8 cellular contexts compared by ENCODE assay signal in genomic region chr12:63802012-63802608, GRCh38. TPM values are rescaled to one million over a fixed set of nuclear protein-coding genes. Genes with fewer than 3 reads are reported as not detected.
DNase-seq lines count a peak whose midpoint lies in the region; ATAC-seq, FAIRE-seq and TF ChIP-seq lines count a peak whose summit lies in the region.

No MANE protein-coding gene starts in this region.

- H3K4me3 ChIP-seq in A549 = no peak overlapping the region
- no peak overlapping the region for H3K4me3 ChIP-seq in ascending aorta
- no peak overlapping the region for H3K4me3 ChIP-seq in effector memory CD4-positive, alpha-beta T cell (ENCODE audit: insufficient read depth, low read depth, low read length, poor library complexity, severe bottlenecking)

- POLR2A ChIA-PET in A549 (lab: Yijun Ruan, JAX) = no interaction called here

- H3K27ac ChIP-seq in A549 (no peak overlapping the region), ascending aorta (no peak overlapping the region)
- H3K27ac ChIP-seq in effector memory CD4-positive, alpha-beta T cell (ENCODE audit: insufficient read depth, low read length, poor library complexity, severe bottlenecking) = no peak overlapping the region

- CTCF ChIA-PET in A549 (lab: Yijun Ruan, JAX) = interaction anchor here (0.6 to 3.0 kb wide), 27 partner anchors 9 to 1075 kb away, joined by 3 to 22 read pairs (median 5); partner anchors contain the start of genes AVPR1A and DPY19L2

- peak; percentile 85 for FAIRE-seq in A549 (lab: Jason Lieb, UNC)

- H3K27me3 ChIP-seq in ascending aorta = no peaks in the 10 kb centered on the region
- no peaks in the 10 kb centered on the region for H3K27me3 ChIP-seq in effector memory CD4-positive, alpha-beta T cell (replicated peaks; ENCODE audit: control insufficient read depth, insufficient read depth, low read length, poor library complexity, severe bottlenecking)

- H3K9me3 ChIP-seq in A549 (no peaks in the 10 kb centered on the region), ascending aorta (no peaks in the 10 kb centered on the region)
- no peaks in the 10 kb centered on the region for H3K9me3 ChIP-seq in effector memory CD4-positive, alpha-beta T cell (ENCODE audit: control insufficient read depth, low read length)

- intact Hi-C loops in ascending aorta (cut with DNase I) = loop anchor here (2.0 to 10.0 kb wide), 3 partner anchors 135 to 697 kb away; partner anchors contain the start of gene DPY19L2

- H3K4me2 ChIP-seq in A549 = no peak overlapping the region

- TF ChIP-seq CTCF in A549 (IDR thresholded peaks at IDR 0.05) (peak; percentile 78), GM12874 (IDR thresholded peaks at IDR 0.05; ENCODE audit: insufficient read depth, low read depth, low read length) (peak; percentile 23; the same call in 1 of the 2 replicates), ascending aorta (IDR thresholded peaks at IDR 0.05) (peak; percentile 12 to 58 (median 46))

- peaks cover 32% of the 10 kb centered on the region for H3K4me1 ChIP-seq in A549
- H3K4me1 ChIP-seq in ascending aorta = no peaks in the 10 kb centered on the region
- H3K4me1 ChIP-seq in effector memory CD4-positive, alpha-beta T cell (ENCODE audit: control insufficient read depth, insufficient read depth, low read length, poor library complexity, severe bottlenecking) = no peaks in the 10 kb centered on the region

- peak; percentile 33 to 53 for DNase-seq in A549 (ENCODE audit: low read depth in 1 of 2, low spot score in 1 of 2)
- peak; percentile 46 for DNase-seq in NCI-H146 (lab: John Stamatoyannopoulos, UW)
- DNase-seq in ascending aorta (ENCODE audit: low spot score in 2 of 2) = no peak
- peak; percentile 42 for DNase-seq in kidney tubule cell (ENCODE audit: low spot score)
- no peak for DNase-seq in cerebellar nuclear complex (lab: John Stamatoyannopoulos, UW)
- DNase-seq in activated CD4-positive, alpha-beta T cell treated with anti-CD3 and anti-CD28 coated beads, Interleukin-2, amount 50 U/mL, for 4 hours = no peak
- DNase-seq in effector memory CD4-positive, alpha-beta T cell = no peak

- no peak for TF ChIP-seq EP300 in A549 (IDR thresholded peaks at IDR 0.05)

- 42% methylated on average over 6 of the region's 6 CpGs for WGBS in A549 (ENCODE audit: missing lambda C conversion rate)

- TF ChIP-seq POLR2A in A549 (IDR thresholded peaks at IDR 0.05; ENCODE audit: low read length) = no peak

- TF ChIP-seq RAD21 in A549 (conservative IDR thresholded peaks at IDR 0.05 in 1 of 2, IDR thresholded peaks at IDR 0.05 in 1 of 2) = peak; percentile 84 to 86

- H3K36me3 ChIP-seq in ascending aorta = peaks cover 0 to 5% of the 10 kb centered on the region in 2 donors
- peaks cover 3% of the 10 kb centered on the region for H3K36me3 ChIP-seq in effector memory CD4-positive, alpha-beta T cell (ENCODE audit: control insufficient read depth, insufficient read depth, low read length)

- ATAC-seq in A549 = no peak

TF ChIP-seq in A549, 52 proteins besides CTCF, POLR2A, EP300 and RAD21:
- TF ChIP-seq EHMT2 (IDR thresholded peaks at IDR 0.05; ENCODE audit: low read depth) (no peak), SMC3 (IDR thresholded peaks at IDR 0.05) (peak; percentile 83), EHF (CRISPR knock-in tag; IDR thresholded peaks at IDR 0.05) (no peak)
TF ChIP-seq in A549: peak in this region for 1.

RNA-seq across cellular contexts. Expression of gene RXYLT1, which starts 22.4 kb away (rescaled TPM):
- polyA plus RNA-seq in A549 (2011; rRNA removed) (48.1 and 59.1 TPM in 2 replicates), A549 (2017; fragmentation: RNase III; extraction: RNeasy Plus Mini Kit Qiagen cat#74134 plus additional on column Dnase treatment) (31.6 to 35.7 TPM (median 34.2 TPM) in 3 replicates)
- 19.7 and 20.3 TPM in 2 replicates for polyA plus RNA-seq in A549 (2012; cell fraction: cytosol; rRNA removed)
- polyA plus RNA-seq in A549 (2012; cell fraction: nucleus; rRNA removed) = 12.8 and 15.0 TPM in 2 replicates
- 8.6 and 13.2 TPM in 2 replicates for polyA minus RNA-seq in A549 (2011; rRNA and poly(A)+ RNA removed)
- total RNA-seq in ascending aorta = 1.5 TPM

RNA-seq across cellular contexts. Expression of gene SRGAP1, which starts 42.4 kb away (rescaled TPM):
- polyA plus RNA-seq in A549 (2011; rRNA removed) (22.9 and 23.6 TPM in 2 replicates), A549 (2017; fragmentation: RNase III; extraction: RNeasy Plus Mini Kit Qiagen cat#74134 plus additional on column Dnase treatment) (7.9 to 8.4 TPM (median 8.3 TPM) in 3 replicates)
- 3.4 and 4.4 TPM in 2 replicates for polyA plus RNA-seq in A549 (2012; cell fraction: cytosol; rRNA removed)
- 18.3 and 19.5 TPM in 2 replicates for polyA plus RNA-seq in A549 (2012; cell fraction: nucleus; rRNA removed)
- polyA minus RNA-seq in A549 (2011; rRNA and poly(A)+ RNA removed) = 47.3 and 57.7 TPM in 2 replicates
- total RNA-seq in ascending aorta = 5.5 TPM

Comparison
In these comparisons a context has a peak if more than half of its experiments do, and no peak if none do; other contexts are left out.
1. DNase-seq: peak in A549 (2 of 2), NCI-H146 (single experiment) and kidney tubule cell (single experiment); none in ascending aorta (0 of 2), cerebellar nuclear complex (0 of 2), activated CD4-positive, alpha-beta T cell treated with anti-CD3 and anti-CD28 coated beads, Interleukin-2, amount 50 U/mL, for 4 hours (0 of 2) and effector memory CD4-positive, alpha-beta T cell (0 of 3).
2. CTCF ChIP-seq: peak in every context shown above with its lines; median percentile 78 in A549; 46 in ascending aorta; 23 in GM12874.